1 cellular context compared by ENCODE assay signal in the genomic region with DNA sequence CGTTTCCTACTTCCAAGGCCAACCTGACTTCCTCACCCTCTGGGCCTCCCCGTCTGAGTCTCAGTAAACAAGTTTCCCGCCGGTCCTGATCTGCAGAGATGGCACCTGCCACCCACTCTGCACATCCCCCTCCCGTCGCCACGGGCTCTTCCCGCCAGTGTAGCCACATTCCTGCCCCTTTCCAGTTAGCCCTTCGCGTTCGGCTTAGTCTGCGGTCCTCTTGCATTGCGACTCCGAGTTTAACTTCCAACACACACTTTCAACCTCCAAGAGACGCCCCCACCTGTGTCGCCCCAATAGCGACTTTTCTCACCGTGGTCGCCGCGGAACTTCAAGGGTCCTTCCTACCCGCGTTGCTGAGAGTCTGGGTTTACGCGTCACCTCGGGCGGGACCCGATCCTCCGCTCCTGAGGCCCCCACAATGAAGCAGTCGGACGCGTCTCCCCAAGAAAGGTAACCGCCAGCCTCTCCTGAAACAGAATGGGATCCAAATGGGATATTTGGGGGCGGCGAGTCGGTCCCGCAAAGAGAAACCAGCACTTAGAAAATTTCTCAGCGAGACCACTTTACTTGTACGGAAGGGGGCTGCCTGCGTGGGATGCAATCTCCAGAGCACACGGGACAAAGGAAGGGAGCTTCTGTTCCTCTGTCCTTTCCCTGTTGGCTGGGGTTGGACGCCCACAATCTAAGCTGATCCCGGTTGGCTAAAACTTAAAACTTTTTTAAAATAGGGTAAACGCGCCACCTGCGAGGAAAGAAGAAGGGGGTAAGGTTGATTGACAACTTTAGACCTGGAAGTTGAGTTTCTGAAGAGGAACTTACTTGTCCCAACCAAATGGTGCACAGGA.
A peak's percentile ranks its signal among the peaks of the same experiment; 100 is the strongest.
TF ChIP-seq lines count a peak whose summit lies in the region.

No MANE protein-coding gene starts in this region.

TF ChIP-seq in HEK293, 187 proteins besides CTCF, POLR2A, EP300 and RAD21 (continues in another document):
- TF ChIP-seq, protein P1, sequence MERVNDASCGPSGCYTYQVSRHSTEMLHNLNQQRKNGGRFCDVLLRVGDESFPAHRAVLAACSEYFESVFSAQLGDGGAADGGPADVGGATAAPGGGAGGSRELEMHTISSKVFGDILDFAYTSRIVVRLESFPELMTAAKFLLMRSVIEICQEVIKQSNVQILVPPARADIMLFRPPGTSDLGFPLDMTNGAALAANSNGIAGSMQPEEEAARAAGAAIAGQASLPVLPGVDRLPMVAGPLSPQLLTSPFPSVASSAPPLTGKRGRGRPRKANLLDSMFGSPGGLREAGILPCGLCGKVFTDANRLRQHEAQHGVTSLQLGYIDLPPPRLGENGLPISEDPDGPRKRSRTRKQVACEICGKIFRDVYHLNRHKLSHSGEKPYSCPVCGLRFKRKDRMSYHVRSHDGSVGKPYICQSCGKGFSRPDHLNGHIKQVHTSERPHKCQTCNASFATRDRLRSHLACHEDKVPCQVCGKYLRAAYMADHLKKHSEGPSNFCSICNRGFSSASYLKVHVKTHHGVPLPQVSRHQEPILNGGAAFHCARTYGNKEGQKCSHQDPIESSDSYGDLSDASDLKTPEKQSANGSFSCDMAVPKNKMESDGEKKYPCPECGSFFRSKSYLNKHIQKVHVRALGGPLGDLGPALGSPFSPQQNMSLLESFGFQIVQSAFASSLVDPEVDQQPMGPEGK (tag by site-specific recombination; IDR thresholded peaks at IDR 0.05): peak; percentile 86; the same call in 1 of the 2 replicates
- TF ChIP-seq ZNF561 (tag by site-specific recombination; IDR thresholded peaks at IDR 0.05; ENCODE audit: borderline replicate concordance): no peak
- TF ChIP-seq SP3 (tag by site-specific recombination; IDR thresholded peaks at IDR 0.05): no peak
- TF ChIP-seq, protein P2, sequence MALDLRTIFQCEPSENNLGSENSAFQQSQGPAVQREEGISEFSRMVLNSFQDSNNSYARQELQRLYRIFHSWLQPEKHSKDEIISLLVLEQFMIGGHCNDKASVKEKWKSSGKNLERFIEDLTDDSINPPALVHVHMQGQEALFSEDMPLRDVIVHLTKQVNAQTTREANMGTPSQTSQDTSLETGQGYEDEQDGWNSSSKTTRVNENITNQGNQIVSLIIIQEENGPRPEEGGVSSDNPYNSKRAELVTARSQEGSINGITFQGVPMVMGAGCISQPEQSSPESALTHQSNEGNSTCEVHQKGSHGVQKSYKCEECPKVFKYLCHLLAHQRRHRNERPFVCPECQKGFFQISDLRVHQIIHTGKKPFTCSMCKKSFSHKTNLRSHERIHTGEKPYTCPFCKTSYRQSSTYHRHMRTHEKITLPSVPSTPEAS (tag by site-specific recombination; IDR thresholded peaks at IDR 0.05): peak; percentile 64
- TF ChIP-seq, protein P3, sequence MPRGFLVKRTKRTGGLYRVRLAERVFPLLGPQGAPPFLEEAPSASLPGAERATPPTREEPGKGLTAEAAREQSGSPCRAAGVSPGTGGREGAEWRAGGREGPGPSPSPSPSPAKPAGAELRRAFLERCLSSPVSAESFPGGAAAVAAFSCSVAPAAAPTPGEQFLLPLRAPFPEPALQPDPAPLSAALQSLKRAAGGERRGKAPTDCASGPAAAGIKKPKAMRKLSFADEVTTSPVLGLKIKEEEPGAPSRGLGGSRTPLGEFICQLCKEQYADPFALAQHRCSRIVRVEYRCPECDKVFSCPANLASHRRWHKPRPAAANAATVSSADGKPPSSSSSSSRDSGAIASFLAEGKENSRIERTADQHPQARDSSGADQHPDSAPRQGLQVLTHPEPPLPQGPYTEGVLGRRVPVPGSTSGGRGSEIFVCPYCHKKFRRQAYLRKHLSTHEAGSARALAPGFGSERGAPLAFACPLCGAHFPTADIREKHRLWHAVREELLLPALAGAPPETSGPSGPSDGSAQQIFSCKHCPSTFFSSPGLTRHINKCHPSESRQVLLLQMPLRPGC (tag by site-specific recombination; IDR thresholded peaks at IDR 0.05): peak; percentile 59
- TF ChIP-seq ZNF274 (IDR thresholded peaks at IDR 0.05; ENCODE audit: low read length): no peak
- TF ChIP-seq ZNF274 (tag by site-specific recombination; IDR thresholded peaks at IDR 0.05; ENCODE audit: borderline replicate concordance): no peak
- TF ChIP-seq IKZF3 (tag by site-specific recombination; IDR thresholded peaks at IDR 0.05): peak; percentile 26; the same call in 1 of the 2 replicates
- TF ChIP-seq, protein P4, sequence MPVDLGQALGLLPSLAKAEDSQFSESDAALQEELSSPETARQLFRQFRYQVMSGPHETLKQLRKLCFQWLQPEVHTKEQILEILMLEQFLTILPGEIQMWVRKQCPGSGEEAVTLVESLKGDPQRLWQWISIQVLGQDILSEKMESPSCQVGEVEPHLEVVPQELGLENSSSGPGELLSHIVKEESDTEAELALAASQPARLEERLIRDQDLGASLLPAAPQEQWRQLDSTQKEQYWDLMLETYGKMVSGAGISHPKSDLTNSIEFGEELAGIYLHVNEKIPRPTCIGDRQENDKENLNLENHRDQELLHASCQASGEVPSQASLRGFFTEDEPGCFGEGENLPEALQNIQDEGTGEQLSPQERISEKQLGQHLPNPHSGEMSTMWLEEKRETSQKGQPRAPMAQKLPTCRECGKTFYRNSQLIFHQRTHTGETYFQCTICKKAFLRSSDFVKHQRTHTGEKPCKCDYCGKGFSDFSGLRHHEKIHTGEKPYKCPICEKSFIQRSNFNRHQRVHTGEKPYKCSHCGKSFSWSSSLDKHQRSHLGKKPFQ (tag by site-specific recombination; IDR thresholded peaks at IDR 0.05): no peak
- 0 out of 2 replicates have a peak, but pooled peaks have one; percentile 40 for TF ChIP-seq ZNF366 (tag by site-specific recombination; conservative IDR thresholded peaks at IDR 0.05)
- TF ChIP-seq, protein P5, sequence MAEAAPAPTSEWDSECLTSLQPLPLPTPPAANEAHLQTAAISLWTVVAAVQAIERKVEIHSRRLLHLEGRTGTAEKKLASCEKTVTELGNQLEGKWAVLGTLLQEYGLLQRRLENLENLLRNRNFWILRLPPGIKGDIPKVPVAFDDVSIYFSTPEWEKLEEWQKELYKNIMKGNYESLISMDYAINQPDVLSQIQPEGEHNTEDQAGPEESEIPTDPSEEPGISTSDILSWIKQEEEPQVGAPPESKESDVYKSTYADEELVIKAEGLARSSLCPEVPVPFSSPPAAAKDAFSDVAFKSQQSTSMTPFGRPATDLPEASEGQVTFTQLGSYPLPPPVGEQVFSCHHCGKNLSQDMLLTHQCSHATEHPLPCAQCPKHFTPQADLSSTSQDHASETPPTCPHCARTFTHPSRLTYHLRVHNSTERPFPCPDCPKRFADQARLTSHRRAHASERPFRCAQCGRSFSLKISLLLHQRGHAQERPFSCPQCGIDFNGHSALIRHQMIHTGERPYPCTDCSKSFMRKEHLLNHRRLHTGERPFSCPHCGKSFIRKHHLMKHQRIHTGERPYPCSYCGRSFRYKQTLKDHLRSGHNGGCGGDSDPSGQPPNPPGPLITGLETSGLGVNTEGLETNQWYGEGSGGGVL (tag by site-specific recombination; IDR thresholded peaks at IDR 0.05): peak; percentile 40
- TF ChIP-seq, protein P6, sequence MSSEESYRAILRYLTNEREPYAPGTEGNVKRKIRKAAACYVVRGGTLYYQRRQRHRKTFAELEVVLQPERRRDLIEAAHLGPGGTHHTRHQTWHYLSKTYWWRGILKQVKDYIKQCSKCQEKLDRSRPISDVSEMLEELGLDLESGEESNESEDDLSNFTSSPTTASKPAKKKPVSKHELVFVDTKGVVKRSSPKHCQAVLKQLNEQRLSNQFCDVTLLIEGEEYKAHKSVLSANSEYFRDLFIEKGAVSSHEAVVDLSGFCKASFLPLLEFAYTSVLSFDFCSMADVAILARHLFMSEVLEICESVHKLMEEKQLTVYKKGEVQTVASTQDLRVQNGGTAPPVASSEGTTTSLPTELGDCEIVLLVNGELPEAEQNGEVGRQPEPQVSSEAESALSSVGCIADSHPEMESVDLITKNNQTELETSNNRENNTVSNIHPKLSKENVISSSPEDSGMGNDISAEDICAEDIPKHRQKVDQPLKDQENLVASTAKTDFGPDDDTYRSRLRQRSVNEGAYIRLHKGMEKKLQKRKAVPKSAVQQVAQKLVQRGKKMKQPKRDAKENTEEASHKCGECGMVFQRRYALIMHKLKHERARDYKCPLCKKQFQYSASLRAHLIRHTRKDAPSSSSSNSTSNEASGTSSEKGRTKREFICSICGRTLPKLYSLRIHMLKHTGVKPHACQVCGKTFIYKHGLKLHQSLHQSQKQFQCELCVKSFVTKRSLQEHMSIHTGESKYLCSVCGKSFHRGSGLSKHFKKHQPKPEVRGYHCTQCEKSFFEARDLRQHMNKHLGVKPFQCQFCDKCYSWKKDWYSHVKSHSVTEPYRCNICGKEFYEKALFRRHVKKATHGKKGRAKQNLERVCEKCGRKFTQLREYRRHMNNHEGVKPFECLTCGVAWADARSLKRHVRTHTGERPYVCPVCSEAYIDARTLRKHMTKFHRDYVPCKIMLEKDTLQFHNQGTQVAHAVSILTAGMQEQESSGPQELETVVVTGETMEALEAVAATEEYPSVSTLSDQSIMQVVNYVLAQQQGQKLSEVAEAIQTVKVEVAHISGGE (tag by site-specific recombination; conservative IDR thresholded peaks at IDR 0.05; ENCODE audit: low read depth): 0 out of 2 replicates have a peak, but pooled peaks have one; percentile 14
- TF ChIP-seq ZFHX2 (tag by site-specific recombination; conservative IDR thresholded peaks at IDR 0.05): peak; percentile 63; the same call in 1 of the 2 replicates
- TF ChIP-seq, protein P7, sequence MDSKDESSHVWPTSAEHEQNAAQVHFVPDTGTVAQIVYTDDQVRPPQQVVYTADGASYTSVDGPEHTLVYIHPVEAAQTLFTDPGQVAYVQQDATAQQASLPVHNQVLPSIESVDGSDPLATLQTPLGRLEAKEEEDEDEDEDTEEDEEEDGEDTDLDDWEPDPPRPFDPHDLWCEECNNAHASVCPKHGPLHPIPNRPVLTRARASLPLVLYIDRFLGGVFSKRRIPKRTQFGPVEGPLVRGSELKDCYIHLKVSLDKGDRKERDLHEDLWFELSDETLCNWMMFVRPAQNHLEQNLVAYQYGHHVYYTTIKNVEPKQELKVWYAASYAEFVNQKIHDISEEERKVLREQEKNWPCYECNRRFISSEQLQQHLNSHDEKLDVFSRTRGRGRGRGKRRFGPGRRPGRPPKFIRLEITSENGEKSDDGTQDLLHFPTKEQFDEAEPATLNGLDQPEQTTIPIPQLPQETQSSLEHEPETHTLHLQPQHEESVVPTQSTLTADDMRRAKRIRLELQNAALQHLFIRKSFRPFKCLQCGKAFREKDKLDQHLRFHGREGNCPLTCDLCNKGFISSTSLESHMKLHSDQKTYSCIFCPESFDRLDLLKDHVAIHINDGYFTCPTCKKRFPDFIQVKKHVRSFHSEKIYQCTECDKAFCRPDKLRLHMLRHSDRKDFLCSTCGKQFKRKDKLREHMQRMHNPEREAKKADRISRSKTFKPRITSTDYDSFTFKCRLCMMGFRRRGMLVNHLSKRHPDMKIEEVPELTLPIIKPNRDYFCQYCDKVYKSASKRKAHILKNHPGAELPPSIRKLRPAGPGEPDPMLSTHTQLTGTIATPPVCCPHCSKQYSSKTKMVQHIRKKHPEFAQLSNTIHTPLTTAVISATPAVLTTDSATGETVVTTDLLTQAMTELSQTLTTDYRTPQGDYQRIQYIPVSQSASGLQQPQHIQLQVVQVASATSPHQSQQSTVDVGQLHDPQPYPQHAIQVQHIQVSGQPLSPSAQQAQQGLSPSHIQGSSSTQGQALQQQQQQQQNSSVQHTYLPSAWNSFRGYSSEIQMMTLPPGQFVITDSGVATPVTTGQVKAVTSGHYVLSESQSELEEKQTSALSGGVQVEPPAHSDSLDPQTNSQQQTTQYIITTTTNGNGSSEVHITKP (tag by site-specific recombination; IDR thresholded peaks at IDR 0.05): peak; percentile 73
- peak; percentile 33; the same call in 1 of the 2 replicates for TF ChIP-seq ZNF24 (tag by site-specific recombination; IDR thresholded peaks at IDR 0.05)
- TF ChIP-seq ZBTB20 (tag by site-specific recombination; IDR thresholded peaks at IDR 0.05): peak; percentile 52; the same call in 1 of the 2 replicates
- TF ChIP-seq, protein P8, sequence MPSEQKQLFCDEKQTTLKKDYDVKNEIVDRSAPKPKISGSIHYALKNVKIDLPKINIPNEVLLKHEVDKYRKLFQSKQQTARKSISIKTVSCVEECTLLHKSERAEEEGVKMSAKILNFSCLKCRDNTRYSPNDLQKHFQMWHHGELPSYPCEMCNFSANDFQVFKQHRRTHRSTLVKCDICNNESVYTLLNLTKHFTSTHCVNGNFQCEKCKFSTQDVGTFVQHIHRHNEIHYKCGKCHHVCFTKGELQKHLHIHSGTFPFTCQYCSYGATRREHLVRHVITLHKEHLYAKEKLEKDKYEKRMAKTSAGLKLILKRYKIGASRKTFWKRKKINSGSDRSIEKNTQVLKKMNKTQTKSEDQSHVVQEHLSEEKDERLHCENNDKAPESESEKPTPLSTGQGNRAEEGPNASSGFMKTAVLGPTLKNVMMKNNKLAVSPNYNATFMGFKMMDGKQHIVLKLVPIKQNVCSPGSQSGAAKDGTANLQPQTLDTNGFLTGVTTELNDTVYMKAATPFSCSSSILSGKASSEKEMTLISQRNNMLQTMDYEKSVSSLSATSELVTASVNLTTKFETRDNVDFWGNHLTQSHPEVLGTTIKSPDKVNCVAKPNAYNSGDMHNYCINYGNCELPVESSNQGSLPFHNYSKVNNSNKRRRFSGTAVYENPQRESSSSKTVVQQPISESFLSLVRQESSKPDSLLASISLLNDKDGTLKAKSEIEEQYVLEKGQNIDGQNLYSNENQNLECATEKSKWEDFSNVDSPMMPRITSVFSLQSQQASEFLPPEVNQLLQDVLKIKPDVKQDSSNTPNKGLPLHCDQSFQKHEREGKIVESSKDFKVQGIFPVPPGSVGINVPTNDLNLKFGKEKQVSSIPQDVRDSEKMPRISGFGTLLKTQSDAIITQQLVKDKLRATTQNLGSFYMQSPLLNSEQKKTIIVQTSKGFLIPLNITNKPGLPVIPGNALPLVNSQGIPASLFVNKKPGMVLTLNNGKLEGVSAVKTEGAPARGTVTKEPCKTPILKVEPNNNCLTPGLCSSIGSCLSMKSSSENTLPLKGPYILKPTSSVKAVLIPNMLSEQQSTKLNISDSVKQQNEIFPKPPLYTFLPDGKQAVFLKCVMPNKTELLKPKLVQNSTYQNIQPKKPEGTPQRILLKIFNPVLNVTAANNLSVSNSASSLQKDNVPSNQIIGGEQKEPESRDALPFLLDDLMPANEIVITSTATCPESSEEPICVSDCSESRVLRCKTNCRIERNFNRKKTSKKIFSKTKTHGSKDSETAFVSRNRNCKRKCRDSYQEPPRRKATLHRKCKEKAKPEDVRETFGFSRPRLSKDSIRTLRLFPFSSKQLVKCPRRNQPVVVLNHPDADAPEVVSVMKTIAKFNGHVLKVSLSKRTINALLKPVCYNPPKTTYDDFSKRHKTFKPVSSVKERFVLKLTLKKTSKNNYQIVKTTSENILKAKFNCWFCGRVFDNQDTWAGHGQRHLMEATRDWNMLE (tag by site-specific recombination; conservative IDR thresholded peaks at IDR 0.05; ENCODE audit: low read depth): no peak
- TF ChIP-seq ZNF341 (tag by site-specific recombination; IDR thresholded peaks at IDR 0.05; ENCODE audit: low read depth): peak; percentile 94
- peak; percentile 70 for TF ChIP-seq ZEB2 (tag by site-specific recombination; IDR thresholded peaks at IDR 0.05)
- no peak for TF ChIP-seq ZSCAN23 (tag by site-specific recombination; IDR thresholded peaks at IDR 0.05)
- TF ChIP-seq GFI1B (tag by site-specific recombination; IDR thresholded peaks at IDR 0.05): no peak
- no peak for TF ChIP-seq HOXD13 (CRISPR knock-in tag; IDR thresholded peaks at IDR 0.05; ENCODE audit: borderline replicate concordance)
- 0 out of 2 replicates have a peak, but pooled peaks have one; percentile 40 for TF ChIP-seq ZNF596 (tag by site-specific recombination; IDR thresholded peaks at IDR 0.05)
- 0 out of 2 replicates have a peak, but pooled peaks have one; percentile 52 for TF ChIP-seq ZNF76 (tag by site-specific recombination; IDR thresholded peaks at IDR 0.05; ENCODE audit: borderline replicate concordance, low read depth)
